ENCODE assay signal across 2 cellular contexts in the genomic region with DNA sequence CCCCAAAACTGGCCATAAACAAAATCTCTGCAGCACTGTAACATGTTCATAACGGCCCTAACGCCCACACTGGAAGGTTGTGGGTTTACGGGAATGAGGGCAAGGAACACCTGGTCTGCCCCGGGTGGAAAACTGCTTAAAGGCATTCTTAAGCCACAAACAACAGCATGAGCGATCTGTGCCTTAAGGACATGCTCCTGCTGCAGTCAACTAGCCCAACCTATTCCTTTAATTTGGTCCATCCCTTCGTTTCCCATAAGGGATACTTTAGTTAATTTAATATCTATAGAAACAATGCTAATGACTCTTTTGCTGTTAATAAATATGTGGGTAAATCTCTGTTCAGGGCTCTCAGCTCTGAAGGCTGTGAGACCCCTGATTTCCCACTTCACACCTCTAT.
TF ChIP-seq lines count a peak whose summit lies in the region.

No MANE protein-coding gene starts in this region.

TF ChIP-seq in HCT116, 20 proteins besides CTCF, POLR2A, EP300 and RAD21:
- TF ChIP-seq CBX3 (IDR thresholded peaks at IDR 0.05; ENCODE audit: low read depth): 0 out of 2 replicates have a peak, but pooled peaks have one; percentile 23

TF ChIP-seq in HepG2, 621 proteins besides CTCF, POLR2A, EP300 and RAD21:
- peak; percentile 92 for TF ChIP-seq ZNF761 (CRISPR knock-in tag; conservative IDR thresholded peaks at IDR 0.05)
